8 cellular contexts compared by ENCODE assay signal in genomic region chr20:50980851-50981713, GRCh38. TPM values are rescaled to one million over a fixed set of nuclear protein-coding genes. Genes with fewer than 3 reads are reported as not detected.
A peak's percentile ranks its signal among the peaks of the same experiment; 100 is the strongest.
DNase-seq lines count a peak whose midpoint lies in the region; ATAC-seq, FAIRE-seq and TF ChIP-seq lines count a peak whose summit lies in the region.

No MANE protein-coding gene starts in this region.

- H3K4me3 ChIP-seq in ACC112 (ENCODE audit: low read depth, low read length), result no peak overlapping the region

- H3K4me1 ChIP-seq in ACC112 (ENCODE audit: control insufficient read depth, insufficient read depth, low read length, unreplicated experiment), result peaks cover 30% of the 10 kb centered on the region

- H3K79me2 ChIP-seq in ACC112 (ENCODE audit: control insufficient read depth, insufficient read depth, low read length, unreplicated experiment), result no peaks in the 10 kb centered on the region

- peak overlapping the region; percentile 94 for H3K27ac Mint-ChIP-seq in chondrocyte (ENCODE audit: unreplicated experiment)

- H2AFZ ChIP-seq in ACC112 (ENCODE audit: low read length, unreplicated experiment), result no peak overlapping the region

- H3K9me3 Mint-ChIP-seq in chondrocyte (ENCODE audit: low read depth), result no peaks in the 10 kb centered on the region

- peak; percentile 96 for TF ChIP-seq CTCF in chondrocyte (IDR thresholded peaks at IDR 0.05)

- H3K27me3 ChIP-seq in ACC112 (ENCODE audit: insufficient read depth, low read length), result no peaks in the 10 kb centered on the region

- no peaks in the 10 kb centered on the region for H3K27me3 Mint-ChIP-seq in chondrocyte (ENCODE audit: low read depth)

- H3K36me3 Mint-ChIP-seq in chondrocyte (ENCODE audit: low read depth), result no peaks in the 10 kb centered on the region

- DNase-seq in GM12891 (ENCODE audit: insufficient read length, low spot score), result peak; percentile 64
- DNase-seq in NCI-H2227 (lab: John Stamatoyannopoulos, UW; ENCODE audit: unreplicated experiment), result peak; percentile 68
- DNase-seq in activated CD4-positive, alpha-beta T cell treated with anti-CD3 and anti-CD28 coated beads for 24 hours (ENCODE audit: low read depth in 2 of 2), result peak; percentile 57 to 62
- DNase-seq in chondrocyte (ENCODE audit: low spot score), result no peak
- peak; percentile 76 to 83 for DNase-seq in lung microvascular endothelial cell (ENCODE audit: low read depth in 2 of 2)
- DNase-seq in stimulated activated CD8-positive, alpha-beta memory T cell treated with anti-CD3 and anti-CD28 coated beads, Interleukin-7, amount 100 ng/mL, for 4 hours (ENCODE audit: low read depth in 2 of 2), result peak; percentile 33 to 44

- no peak for ATAC-seq in HG03432 (IDR thresholded peaks at IDR 0.05; ENCODE audit: unreplicated experiment)

- no peak for TF ChIP-seq POLR2A in GM12891 (IDR thresholded peaks at IDR 0.05; ENCODE audit: low read depth, low read length)

- no peaks in the 10 kb centered on the region for H3K36me3 ChIP-seq in ACC112 (ENCODE audit: insufficient read depth, low read length)

- FAIRE-seq in GM12891 (lab: Jason Lieb, UNC), result no peak

- H3K4me1 Mint-ChIP-seq in chondrocyte (ENCODE audit: low read depth), result peaks cover 40% of the 10 kb centered on the region

- peak overlapping the region; percentile 83 for H3K27ac ChIP-seq in ACC112 (ENCODE audit: low read depth, low read length)

- no peak overlapping the region for H3K4me3 Mint-ChIP-seq in chondrocyte (ENCODE audit: unreplicated experiment)

TF ChIP-seq in GM12891, 5 proteins besides CTCF, POLR2A, EP300 and RAD21:
- TF ChIP-seq SPI1 (IDR thresholded peaks at IDR 0.05; ENCODE audit: low read depth, low read length), result peak; percentile 55
- TF ChIP-seq POLR2AphosphoS5 (IDR thresholded peaks at IDR 0.05; ENCODE audit: low read depth, low read length), result no peak

RNA-seq across cellular contexts. Expression of gene MOCS3, which starts 22.5 kb away (rescaled TPM):
- 1.6 TPM for polyA plus RNA-seq in GM12891 (2012; ENCODE audit: low read depth, missing spikeins)
- total RNA-seq in chondrocyte, result 4.3 to 4.6 TPM (median 4.4 TPM) in 3 replicates
- 5.4 and 7.9 TPM in 2 replicates for total RNA-seq in lung microvascular endothelial cell

RNA-seq across cellular contexts. Expression of gene DPM1, which starts 22.8 kb away (rescaled TPM):
- 54.4 TPM for polyA plus RNA-seq in GM12891 (2012; ENCODE audit: low read depth, missing spikeins)
- 37.7 to 40.5 TPM (median 39.9 TPM) in 3 replicates for total RNA-seq in chondrocyte
- 41.6 and 43.3 TPM in 2 replicates for total RNA-seq in lung microvascular endothelial cell

RNA-seq across cellular contexts. Expression of gene KCNG1, which starts 41.8 kb away (rescaled TPM):
- 0.12 TPM for polyA plus RNA-seq in GM12891 (2012; ENCODE audit: low read depth, missing spikeins)
- total RNA-seq in chondrocyte, result 2.9 to 14.6 TPM (median 13.0 TPM) in 3 replicates
- 2.2 and 2.4 TPM in 2 replicates for total RNA-seq in lung microvascular endothelial cell

RNA-seq across cellular contexts. Expression of gene ADNP, which starts 49.8 kb away (rescaled TPM):
- 20.3 TPM for polyA plus RNA-seq in GM12891 (2012; ENCODE audit: low read depth, missing spikeins)
- total RNA-seq in chondrocyte (56.8 to 60.2 TPM (median 58.9 TPM) in 3 replicates), lung microvascular endothelial cell (24.6 and 24.8 TPM in 2 replicates)
